Comparison of ENCODE assay signal across 25 cellular contexts in the genomic region with DNA sequence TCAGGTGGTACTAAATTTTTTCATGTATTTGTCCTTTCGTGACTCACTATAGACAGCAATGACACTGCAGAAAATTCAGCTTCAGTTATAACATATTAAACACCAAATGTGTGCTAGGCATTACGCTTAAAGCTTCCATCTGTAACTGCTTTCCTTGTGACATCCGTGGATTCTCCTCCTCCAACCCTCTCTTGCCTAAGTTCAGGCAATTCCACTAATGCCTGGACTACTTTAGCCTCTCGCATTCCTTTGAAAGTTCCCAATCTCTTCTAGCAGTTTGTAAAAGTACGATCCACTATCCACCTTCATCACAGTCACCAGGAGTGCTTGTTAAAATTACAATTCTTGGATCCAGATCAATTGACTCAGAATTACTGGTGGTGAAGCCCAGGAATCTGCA. TPM values are rescaled to one million over a fixed set of nuclear protein-coding genes. Genes with fewer than 3 reads are reported as not detected.
DNase-seq lines count a peak whose midpoint lies in the region; ATAC-seq, FAIRE-seq and TF ChIP-seq lines count a peak whose summit lies in the region.
"Had no signal": no experiment of that assay in that cellular context is flagged by ENCODE, and none has a peak within 500 bp of the region (broad histone marks: within the 10 kb centered on the region; RNA-seq: fewer than 3 reads in every experiment).

No MANE protein-coding gene starts in this region.

- no peak overlapping the region for H3K4me3 ChIP-seq in PC-9
- no peak overlapping the region for H3K4me3 ChIP-seq in mesenchymal stem cell (ENCODE audit: insufficient read depth in 1 of 2, low read depth in 1 of 2, low read length in 2 of 2)
- no peak overlapping the region for H3K4me3 ChIP-seq in vagina
- H3K4me3 ChIP-seq: BLaER1 treated with 17β-estradiol and CSF1 and Interleukin-3, amounts not matched to agents 10 nM and 100 nM; GM23338 had no signal

- no peak overlapping the region for H2BK120ac ChIP-seq in mesenchymal stem cell (ENCODE audit: low read depth, low read length)

- H3K27me3 ChIP-seq in PC-9 (ENCODE audit: insufficient read depth, low read depth) (no peaks in the 10 kb centered on the region), mesenchymal stem cell (ENCODE audit: control insufficient read depth in 1 of 2, insufficient read depth in 1 of 2, low read length in 2 of 2) (no peaks in the 10 kb centered on the region), vagina (no peaks in the 10 kb centered on the region)
- no peaks in the 10 kb centered on the region for H3K27me3 ChIP-seq in CD4-positive, alpha-beta T cell (ENCODE audit: control insufficient read depth, insufficient read depth, low read length)
- H3K27me3 ChIP-seq: BLaER1 treated with 17β-estradiol and CSF1 and Interleukin-3, amounts not matched to agents 10 nM and 100 nM had no signal

- no peak overlapping the region for H3K4me3 Mint-ChIP-seq in CD4-positive, alpha-beta T cell
- H3K4me3 Mint-ChIP-seq: CD4-positive, alpha-beta memory T cell; GM23338 had no signal

- peak; percentile 6 for FAIRE-seq in H54 (lab: Jason Lieb, UNC)
- FAIRE-seq: G401.6, RCC 7860 had no signal

- H3K23ac ChIP-seq in mesenchymal stem cell (ENCODE audit: low read length in 2 of 2) = no peak overlapping the region

- no peak overlapping the region for H3K14ac ChIP-seq in mesenchymal stem cell (ENCODE audit: low read length in 2 of 2)

- no peak overlapping the region for H3K18ac ChIP-seq in mesenchymal stem cell (ENCODE audit: low read depth in 1 of 2, low read length in 2 of 2)

- CTCF ChIA-PET in PC-9 (lab: Charles Lee) = interaction anchor here (0.7 kb wide), 1 partner anchor 12 kb away, joined by 5 read pairs; no protein-coding TSS in a partner anchor
- CTCF ChIA-PET in CD4-positive, alpha-beta T cell (lab: Charles Lee) = no interaction called here

- WGBS in mesenchymal stem cell = 90% methylated on average over 4 of the region's 5 CpGs

- no peak overlapping the region for H2AK5ac ChIP-seq in mesenchymal stem cell (ENCODE audit: low read length, severe bottlenecking)

- peak overlapping the region; percentile 18 for H3K9ac ChIP-seq in mesenchymal stem cell (ENCODE audit: low read length)
- H3K9ac ChIP-seq: BLaER1 treated with 17β-estradiol and CSF1 and Interleukin-3, amounts not matched to agents 10 nM and 100 nM; SK-N-SH had no signal

- no peaks in the 10 kb centered on the region for H4K20me1 ChIP-seq in PC-9 (ENCODE audit: insufficient read depth)
- H4K20me1 ChIP-seq: BLaER1 treated with 17β-estradiol and CSF1 and Interleukin-3, amounts not matched to agents 10 nM and 100 nM had no signal

- H3K27ac Mint-ChIP-seq in CD4-positive, alpha-beta T cell = no peak overlapping the region
- H3K27ac Mint-ChIP-seq: CD4-positive, alpha-beta memory T cell; GM23338 had no signal

- no peaks in the 10 kb centered on the region for H3K36me3 Mint-ChIP-seq in CD4-positive, alpha-beta T cell (ENCODE audit: low read depth)
- H3K36me3 Mint-ChIP-seq: CD4-positive, alpha-beta memory T cell had no signal

- DNase-seq in H54 (ENCODE audit: insufficient read length, low spot score) = no peak
- DNase-seq in PC-9 = no peak
- DNase-seq in mesenchymal stem cell = no peak
- DNase-seq in vagina (ENCODE audit: extremely low spot score in 2 of 2) = no peak
- DNase-seq in CD4-positive, alpha-beta T cell = no peak
- no peak for DNase-seq in NCI-H82 (lab: John Stamatoyannopoulos, UW)
- DNase-seq in iPS-NIHi11 (ENCODE audit: low spot score) = no peak
- DNase-seq in activated CD4-positive, alpha-beta T cell treated with anti-CD3 and anti-CD28 coated beads for 4 hours = no peak
- DNase-seq: CD4-positive, alpha-beta memory T cell; COR-L47; Karpas-422; MV-4-11; NCI-H1105; NCI-H146; NCI-H2029; NCI-H446 treated with DMSO at 0.1 percent for 48 hours; NCI-H526; SIG-M5; SK-N-SH; SW 1271 had no signal

- H3K79me1 ChIP-seq in mesenchymal stem cell (replicated peaks; ENCODE audit: low read length, poor library complexity, severe bottlenecking) = peaks cover 3% of the 10 kb centered on the region

- H3K9me3 ChIP-seq in PC-9 (ENCODE audit: insufficient read depth, low read depth) (0 out of 2 replicates have a peak, but pooled peaks cover 8% of the 10 kb centered on the region), mesenchymal stem cell (ENCODE audit: control insufficient read depth, low read length) (no peaks in the 10 kb centered on the region), vagina (no peaks in the 10 kb centered on the region)
- no peaks in the 10 kb centered on the region for H3K9me3 ChIP-seq in CD4-positive, alpha-beta T cell (ENCODE audit: control insufficient read depth, low read length)
- H3K9me3 ChIP-seq: BLaER1 treated with 17β-estradiol and CSF1 and Interleukin-3, amounts not matched to agents 10 nM and 100 nM; SK-N-SH had no signal

- no peak overlapping the region for H4K8ac ChIP-seq in mesenchymal stem cell (ENCODE audit: low read length)

- peaks cover 8% of the 10 kb centered on the region; the same call in 1 of the 2 replicates for H3F3A ChIP-seq in PC-9 (ENCODE audit: insufficient read depth, low read depth)

- no peak overlapping the region for H2BK15ac ChIP-seq in mesenchymal stem cell (ENCODE audit: low read depth, poor library complexity, severe bottlenecking)

- TSS peak; percentile 30 for BruUV-seq in PC-9 (replicated peaks; lab: Mats Ljungman, UMichigan)

- H3K9me3 Mint-ChIP-seq in CD4-positive, alpha-beta T cell = no peaks in the 10 kb centered on the region
- H3K9me3 Mint-ChIP-seq: CD4-positive, alpha-beta memory T cell; GM23338 had no signal

- no peaks in the 10 kb centered on the region for H3K79me2 ChIP-seq in PC-9 (ENCODE audit: low read depth)

- no peaks in the 10 kb centered on the region for H3K27me3 Mint-ChIP-seq in CD4-positive, alpha-beta T cell

- no peak for TF ChIP-seq POLR2A in H54 (IDR thresholded peaks at IDR 0.05; ENCODE audit: low read depth, low read length)
- TF ChIP-seq POLR2A in vagina (IDR thresholded peaks at IDR 0.05) = no peak

- intact Hi-C loops in PC-9 (cut with micrococcal nuclease; ENCODE audit: unreplicated experiment) (loop anchor here (2.0 kb wide), 1 partner anchor 18 kb away; a partner anchor contains a TSS), vagina (cut with DNase I) (no loop called here)
- intact Hi-C loops in CD4-positive, alpha-beta T cell (cut with DNase I, micrococcal nuclease) = no loop called here

- H3K4me2 ChIP-seq in PC-9 = peak overlapping the region; percentile 45
- no peak overlapping the region for H3K4me2 ChIP-seq in mesenchymal stem cell (ENCODE audit: low read length, poor library complexity, severe bottlenecking)
- H3K4me2 ChIP-seq: BLaER1 treated with 17β-estradiol and CSF1 and Interleukin-3, amounts not matched to agents 10 nM and 100 nM; GM23338; SK-N-SH had no signal

- H3K9me2 ChIP-seq in PC-9 (ENCODE audit: insufficient read depth) = no peaks in the 10 kb centered on the region
- H3K9me2 ChIP-seq: SK-N-SH had no signal

- peaks cover 38% of the 10 kb centered on the region for H3K4me1 ChIP-seq in PC-9 (replicated peaks; ENCODE audit: insufficient read depth)
- no peaks in the 10 kb centered on the region for H3K4me1 ChIP-seq in mesenchymal stem cell (ENCODE audit: control insufficient read depth, insufficient read depth, low read depth, low read length)
- H3K4me1 ChIP-seq in vagina = peaks cover 22% of the 10 kb centered on the region

- H2AFZ ChIP-seq in PC-9 (no peak overlapping the region), mesenchymal stem cell (ENCODE audit: low read depth, low read length) (no peak overlapping the region)
- H2AFZ ChIP-seq: GM23338 had no signal

- H2BK5ac ChIP-seq in mesenchymal stem cell (ENCODE audit: low read depth, low read length, poor library complexity, severe bottlenecking) = no peak overlapping the region

- no peak overlapping the region for H4K91ac ChIP-seq in mesenchymal stem cell (ENCODE audit: low read length)

- H2BK12ac ChIP-seq in mesenchymal stem cell (ENCODE audit: low read length in 2 of 2) = no peak overlapping the region

- H3K27ac ChIP-seq in PC-9 = peak overlapping the region; percentile 81
- no peak overlapping the region for H3K27ac ChIP-seq in mesenchymal stem cell (ENCODE audit: low read length, poor library complexity, severe bottlenecking)
- H3K27ac ChIP-seq in vagina = peak overlapping the region; percentile 9
- no peak overlapping the region for H3K27ac ChIP-seq in CD4-positive, alpha-beta T cell (ENCODE audit: low read depth, low read length)
- H3K27ac ChIP-seq: BLaER1 treated with 17β-estradiol and CSF1 and Interleukin-3, amounts not matched to agents 10 nM and 100 nM had no signal

- ATAC-seq in CD4-positive, alpha-beta T cell (ENCODE audit: poor library complexity) = no peak
- ATAC-seq: GM23338, HCT116 had no signal

- H3K36me3 ChIP-seq in PC-9 (ENCODE audit: low read depth) (0 out of 2 replicates have a peak, but pooled peaks cover 4% of the 10 kb centered on the region), mesenchymal stem cell (ENCODE audit: control insufficient read depth in 1 of 2, insufficient read depth in 2 of 2, low read depth in 1 of 2, low read length in 2 of 2) (peaks cover 3 to 83% of the 10 kb centered on the region in 2 experiments), vagina (peaks cover 0 to 7% of the 10 kb centered on the region in 2 donors)
- H3K36me3 ChIP-seq: BLaER1 treated with 17β-estradiol and CSF1 and Interleukin-3, amounts not matched to agents 10 nM and 100 nM had no signal

- POLR2A ChIA-PET in PC-9 (lab: Charles Lee; ENCODE audit: unreplicated experiment) = interaction anchor here (0.6 to 0.7 kb wide), 2 partner anchors 137 to 1105 kb away, joined by 3 read pairs; no protein-coding TSS in a partner anchor
- POLR2A ChIA-PET in CD4-positive, alpha-beta T cell (lab: Charles Lee) = no interaction called here

- no peaks in the 10 kb centered on the region for H3K4me1 Mint-ChIP-seq in CD4-positive, alpha-beta T cell (ENCODE audit: low read depth)
- H3K4me1 Mint-ChIP-seq: CD4-positive, alpha-beta memory T cell had no signal

- no peak for TF ChIP-seq CTCF in PC-9 (conservative IDR thresholded peaks at IDR 0.05)
- TF ChIP-seq CTCF in vagina (IDR thresholded peaks at IDR 0.05) = no peak
- no peak for TF ChIP-seq CTCF in CD4-positive, alpha-beta T cell (IDR thresholded peaks at IDR 0.05)

- H3K4ac ChIP-seq in mesenchymal stem cell (ENCODE audit: low read depth in 1 of 2, low read length in 2 of 2) = no peak overlapping the region

RNA-seq across cellular contexts. Expression of a gene that starts 17.7 kb away (rescaled TPM):
- total RNA-seq in PC-9 (2021) (142 and 162 TPM in 2 replicates), vagina (51.6 TPM)
- polyA plus RNA-seq in mesenchymal stem cell (2013, experiment 1 of 2) = 220 TPM
- 229 TPM for polyA plus RNA-seq in mesenchymal stem cell (2013, experiment 2 of 2)
- not detected for total RNA-seq in CD4-positive, alpha-beta T cell
- total RNA-seq: CD4-positive, alpha-beta memory T cell had no signal

Comparison
In these comparisons a context has a peak if more than half of its experiments do, and no peak if none do; other contexts are left out.
1. H3K27ac ChIP-seq: peak in PC-9 (single experiment) and vagina (single experiment); none in mesenchymal stem cell (single experiment) and CD4-positive, alpha-beta T cell (single experiment).
2. RNA of a gene that starts 17.7 kb away (total RNA-seq): 142 to 162 TPM in PC-9 and 51.6 TPM in vagina (single experiment); not detected in CD4-positive, alpha-beta T cell; every median in the first group is over 10 times any median in the second.